In the genomic region with DNA sequence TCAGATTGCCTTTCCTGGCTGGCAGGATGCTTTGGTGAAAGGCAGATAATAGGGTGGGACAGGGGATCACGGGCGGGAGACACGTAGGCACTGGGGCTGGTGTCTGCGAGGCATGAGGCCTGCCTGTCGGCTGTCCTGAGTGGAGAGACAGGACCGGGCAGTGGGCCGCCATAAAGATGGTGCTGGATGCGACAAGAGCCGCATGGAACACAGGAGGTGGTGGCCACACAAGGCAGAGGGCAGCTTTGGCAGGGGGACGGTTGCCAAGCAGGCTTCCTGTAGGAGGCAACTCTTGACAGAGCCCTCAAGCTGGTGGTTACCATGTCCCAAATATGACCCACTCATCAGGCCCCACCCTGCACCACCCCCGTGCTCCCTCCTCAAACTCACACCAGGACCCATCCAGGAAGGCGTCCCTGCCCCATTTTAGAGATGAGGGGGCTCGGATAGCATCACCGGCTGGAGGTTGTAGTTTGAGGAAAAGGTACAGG, we compare ENCODE assay signal across 17 cellular contexts. TPM values are rescaled to one million over a fixed set of nuclear protein-coding genes. Genes with fewer than 3 reads are reported as not detected.
DNase-seq lines count a peak whose midpoint lies in the region; ATAC-seq and TF ChIP-seq lines count a peak whose summit lies in the region.
"Had no signal": no experiment of that assay in that cellular context is flagged by ENCODE, and none has a peak within 500 bp of the region (broad histone marks: within the 10 kb centered on the region; RNA-seq: fewer than 3 reads in every experiment).

No MANE protein-coding gene starts in this region.

- peaks cover 26% of the 10 kb centered on the region for H3K27me3 Mint-ChIP-seq in GM23338 (ENCODE audit: insufficient read depth, low read depth, poor library complexity)
- H3K27me3 Mint-ChIP-seq in endodermal cell (ENCODE audit: insufficient read depth), result peaks cover 50% of the 10 kb centered on the region
- peaks cover 44% of the 10 kb centered on the region for H3K27me3 Mint-ChIP-seq in activated CD4-positive, alpha-beta memory T cell treated with anti-CD3 and anti-CD28 coated beads, Interleukin-2, amount 10 ng/mL, durations not matched to agents 7 days and 5 days
- peaks cover 38% of the 10 kb centered on the region for H3K27me3 Mint-ChIP-seq in activated CD4-positive, alpha-beta T cell treated with anti-CD3 and anti-CD28 coated beads, Interleukin-2, amount 10 ng/mL, durations not matched to agents 24 days and 14 days
- H3K27me3 Mint-ChIP-seq: B cell; CD4-positive, alpha-beta T cell had no signal

- TF ChIP-seq POLR2A in sigmoid colon (IDR thresholded peaks at IDR 0.05), result no peak

- DNase-seq in GM23338 (ENCODE audit: low spot score) (no peak), endodermal cell (peak; percentile 34), mucosa of descending colon (peak in 2 of 3 donors; percentile 27 to 40), sigmoid colon (peak; percentile 50), DMS53 (lab: John Stamatoyannopoulos, UW) (no peak)
- DNase-seq in activated CD4-positive, alpha-beta memory T cell treated with anti-CD3 and anti-CD28 coated beads, Interleukin-2, amount 10 ng/mL, durations not matched to agents 7 days and 5 days, result no peak
- no peak for DNase-seq in activated CD4-positive, alpha-beta T cell treated with anti-CD3 and anti-CD28 coated beads, Interleukin-2, amount 10 ng/mL, durations not matched to agents 24 days and 14 days
- DNase-seq: ACHN; C1 segment of cervical spinal cord; Calu3; CD4-positive, alpha-beta T cell; DMS 273 treated with DMSO at 0.1 percent for 48 hours; DMS79; GOT3; H9 had no signal

- H3K4me3 Mint-ChIP-seq in GM23338 (no peak overlapping the region), endodermal cell (no peak overlapping the region)
- H3K4me3 Mint-ChIP-seq in activated CD4-positive, alpha-beta memory T cell treated with anti-CD3 and anti-CD28 coated beads, Interleukin-2, amount 10 ng/mL, durations not matched to agents 7 days and 5 days, result no peak overlapping the region
- H3K4me3 Mint-ChIP-seq in activated CD4-positive, alpha-beta T cell treated with anti-CD3 and anti-CD28 coated beads, Interleukin-2, amount 10 ng/mL, durations not matched to agents 24 days and 14 days, result no peak overlapping the region
- H3K4me3 Mint-ChIP-seq: B cell, H9 had no signal

- H3K4me1 ChIP-seq in GM23338 (ENCODE audit: insufficient read depth) (peaks cover 5% of the 10 kb centered on the region), endodermal cell (ENCODE audit: control insufficient read depth, insufficient read depth, low read length) (no peaks in the 10 kb centered on the region), mucosa of descending colon (ENCODE audit: low read depth) (peaks cover 8% of the 10 kb centered on the region), sigmoid colon (peaks cover 0 to 9% (median 4%) of the 10 kb centered on the region in 4 donors)

- POLR2A ChIA-PET in activated CD4-positive, alpha-beta memory T cell treated with anti-CD3 and anti-CD28 coated beads, Interleukin-2, amount 10 ng/mL, durations not matched to agents 7 days and 5 days (lab: Charles Lee), result no interaction called here

- WGBS in endodermal cell (ENCODE audit: insufficient coverage in 1 of 2, insufficient read length in 1 of 2), 2 experiments, result 90 to 94% methylated on average over 8 to 14 of the region's 14 CpGs
- WGBS in sigmoid colon, 2 donors, result 93 to 94% methylated on average over 14 of the region's 14 CpGs

- no peaks in the 10 kb centered on the region; the same call in 2 of the 3 replicates for H3K9me3 Mint-ChIP-seq in GM23338
- no peaks in the 10 kb centered on the region for H3K9me3 Mint-ChIP-seq in endodermal cell
- no peaks in the 10 kb centered on the region for H3K9me3 Mint-ChIP-seq in activated CD4-positive, alpha-beta memory T cell treated with anti-CD3 and anti-CD28 coated beads, Interleukin-2, amount 10 ng/mL, durations not matched to agents 7 days and 5 days
- H3K9me3 Mint-ChIP-seq in activated CD4-positive, alpha-beta T cell treated with anti-CD3 and anti-CD28 coated beads, Interleukin-2, amount 10 ng/mL, durations not matched to agents 24 days and 14 days, result no peaks in the 10 kb centered on the region
- H3K9me3 Mint-ChIP-seq: CD4-positive, alpha-beta T cell; H9 had no signal

- ATAC-seq in GM23338 (no peak), mucosa of descending colon (no peak)
- ATAC-seq: GM12878 had no signal

- no peaks in the 10 kb centered on the region for H3K36me3 ChIP-seq in GM23338 (ENCODE audit: insufficient read depth)
- H3K36me3 ChIP-seq in endodermal cell (ENCODE audit: control insufficient read depth, insufficient read depth, low read length), result no peaks in the 10 kb centered on the region
- H3K36me3 ChIP-seq in mucosa of descending colon (ENCODE audit: low read depth), result no peaks in the 10 kb centered on the region
- H3K36me3 ChIP-seq in sigmoid colon, result no peaks in the 10 kb centered on the region

- TF ChIP-seq EP300 in sigmoid colon (IDR thresholded peaks at IDR 0.05), result no peak

- CTCF ChIA-PET in activated CD4-positive, alpha-beta memory T cell treated with anti-CD3 and anti-CD28 coated beads, Interleukin-2, amount 10 ng/mL, durations not matched to agents 7 days and 5 days (lab: Charles Lee), result no interaction called here

- H3K36me3 Mint-ChIP-seq in GM23338 (ENCODE audit: low read depth) (no peaks in the 10 kb centered on the region), endodermal cell (ENCODE audit: low read depth) (no peaks in the 10 kb centered on the region)
- H3K36me3 Mint-ChIP-seq in activated CD4-positive, alpha-beta memory T cell treated with anti-CD3 and anti-CD28 coated beads, Interleukin-2, amount 10 ng/mL, durations not matched to agents 7 days and 5 days (ENCODE audit: low read depth), result peaks cover 5% of the 10 kb centered on the region
- H3K36me3 Mint-ChIP-seq in activated CD4-positive, alpha-beta T cell treated with anti-CD3 and anti-CD28 coated beads, Interleukin-2, amount 10 ng/mL, durations not matched to agents 24 days and 14 days (ENCODE audit: low read depth), result no peaks in the 10 kb centered on the region

- H3K79me2 ChIP-seq in GM23338 (replicated peaks; ENCODE audit: insufficient read depth), result no peaks in the 10 kb centered on the region

- 0 out of 2 replicates have a peak overlapping the region, but pooled peaks have one; percentile 14 for H2AFZ ChIP-seq in GM23338

- intact Hi-C loops in mucosa of descending colon (cut with DNase I, micrococcal nuclease), result no loop called here
- intact Hi-C loops in sigmoid colon (cut with DNase I), result no loop called here
- intact Hi-C loops in activated CD4-positive, alpha-beta T cell treated with anti-CD3 and anti-CD28 coated beads, Interleukin-2, amount 10 ng/mL, durations not matched to agents 24 days and 14 days (cut with micrococcal nuclease), result no loop called here

- no peaks in the 10 kb centered on the region for H3K9me3 ChIP-seq in endodermal cell (ENCODE audit: control insufficient read depth, low read length)
- no peaks in the 10 kb centered on the region for H3K9me3 ChIP-seq in mucosa of descending colon
- H3K9me3 ChIP-seq in sigmoid colon, result no peaks in the 10 kb centered on the region

- no peak overlapping the region for H3K27ac Mint-ChIP-seq in GM23338
- H3K27ac Mint-ChIP-seq in endodermal cell, result no peak overlapping the region
- H3K27ac Mint-ChIP-seq in activated CD4-positive, alpha-beta memory T cell treated with anti-CD3 and anti-CD28 coated beads, Interleukin-2, amount 10 ng/mL, durations not matched to agents 7 days and 5 days, result no peak overlapping the region
- H3K27ac Mint-ChIP-seq in activated CD4-positive, alpha-beta T cell treated with anti-CD3 and anti-CD28 coated beads, Interleukin-2, amount 10 ng/mL, durations not matched to agents 24 days and 14 days, result no peak overlapping the region
- H3K27ac Mint-ChIP-seq: B cell; CD4-positive, alpha-beta T cell; H9 had no signal

- H3K27me3 ChIP-seq in GM23338 (ENCODE audit: insufficient read depth), result peaks cover 17% of the 10 kb centered on the region
- H3K27me3 ChIP-seq in endodermal cell (ENCODE audit: control insufficient read depth, insufficient read depth, low read length, poor library complexity, severe bottlenecking), result peaks cover 41% of the 10 kb centered on the region
- no peaks in the 10 kb centered on the region for H3K27me3 ChIP-seq in sigmoid colon

- TF ChIP-seq CTCF in GM23338 (conservative IDR thresholded peaks at IDR 0.05; ENCODE audit: low read depth in 2 of 2) (no peak), endodermal cell (conservative IDR thresholded peaks at IDR 0.05) (no peak), mucosa of descending colon (IDR thresholded peaks at IDR 0.05) (no peak), sigmoid colon (IDR thresholded peaks at IDR 0.05) (no peak)

- no peaks in the 10 kb centered on the region for H3K9me2 ChIP-seq in GM23338 (ENCODE audit: insufficient read depth)

- no peak overlapping the region for H3K9ac ChIP-seq in endodermal cell (ENCODE audit: extremely low read depth, low read length, poor library complexity, severe bottlenecking)

- H3K4me3 ChIP-seq in GM23338, result no peak overlapping the region
- H3K4me3 ChIP-seq in endodermal cell (ENCODE audit: low read length), result no peak overlapping the region
- no peak overlapping the region for H3K4me3 ChIP-seq in mucosa of descending colon
- no peak overlapping the region for H3K4me3 ChIP-seq in sigmoid colon
- H3K4me3 ChIP-seq: GM12878 had no signal

- H3K27ac ChIP-seq in GM23338 (ENCODE audit: low read depth) (no peak overlapping the region), endodermal cell (ENCODE audit: low read depth, low read length) (no peak overlapping the region), sigmoid colon (no peak overlapping the region)

- no peaks in the 10 kb centered on the region for H4K20me1 ChIP-seq in GM23338 (replicated peaks; ENCODE audit: insufficient read depth)

- no peak overlapping the region for H3K4me2 ChIP-seq in GM23338

- H3F3A ChIP-seq in GM23338 (replicated peaks; ENCODE audit: low read depth), result no peaks in the 10 kb centered on the region

- H3K4me1 Mint-ChIP-seq in GM23338, result peaks cover 6% of the 10 kb centered on the region; the same call in 2 of the 3 replicates
- H3K4me1 Mint-ChIP-seq in endodermal cell, result peaks cover 18% of the 10 kb centered on the region
- H3K4me1 Mint-ChIP-seq in activated CD4-positive, alpha-beta memory T cell treated with anti-CD3 and anti-CD28 coated beads, Interleukin-2, amount 10 ng/mL, durations not matched to agents 7 days and 5 days, result peaks cover 16% of the 10 kb centered on the region
- peaks cover 8% of the 10 kb centered on the region for H3K4me1 Mint-ChIP-seq in activated CD4-positive, alpha-beta T cell treated with anti-CD3 and anti-CD28 coated beads, Interleukin-2, amount 10 ng/mL, durations not matched to agents 24 days and 14 days

RNA-seq across cellular contexts. Expression of gene PPARA, which starts 4.9 kb away (rescaled TPM):
- 6.0 and 12.6 TPM in 2 replicates for total RNA-seq in GM23338 (2014; rRNA removed; shearing (Covaris generic))
- 4.7 and 5.1 TPM in 2 replicates for polyA plus RNA-seq in GM23338 (2016; fragmentation: Nextera tagmentation; extraction: Ambion mirVana)
- total RNA-seq in endodermal cell, result 10 to 100 TPM; 15.4 to 18.6 TPM
- polyA plus RNA-seq in endodermal cell (2013, experiment 1 of 2), result 5.9 TPM
- 5.1 TPM for polyA plus RNA-seq in endodermal cell (2013, experiment 2 of 2)
- total RNA-seq in mucosa of descending colon, result 10 to 100 TPM; 57.9 to 81.4 (median 58.5) TPM
- total RNA-seq in sigmoid colon, result 10 to 100 TPM; 16.6 to 21.4 (median 20.6) TPM
- 10 to 100 TPM in 2 of 3 donors, 1 to 10 TPM in 1; 7.8 to 22.7 (median 12.0) TPM for polyA plus RNA-seq in sigmoid colon
- 10 to 100 TPM; 12.9 to 13.4 TPM for total RNA-seq in activated CD4-positive, alpha-beta memory T cell treated with anti-CD3 and anti-CD28 coated beads, Interleukin-2, amount 10 ng/mL, durations not matched to agents 7 days and 5 days
- 13.0 and 14.4 TPM in 2 replicates for total RNA-seq in activated CD4-positive, alpha-beta T cell treated with anti-CD3 and anti-CD28 coated beads, Interleukin-2, amount 10 ng/mL, durations not matched to agents 24 days and 14 days

Comparison
In these comparisons a context has a peak if more than half of its experiments do, and no peak if none do; other contexts are left out.
1. DNase-seq: peak in endodermal cell (single experiment), mucosa of descending colon (2 of 3) and sigmoid colon (single experiment); none in GM23338 (single experiment), activated CD4-positive, alpha-beta memory T cell treated with anti-CD3 and anti-CD28 coated beads, Interleukin-2, amount 10 ng/mL, durations not matched to agents 7 days and 5 days (single experiment), activated CD4-positive, alpha-beta T cell treated with anti-CD3 and anti-CD28 coated beads, Interleukin-2, amount 10 ng/mL, durations not matched to agents 24 days and 14 days (single experiment) and DMS53 (single experiment).